9 cellular contexts compared by ENCODE assay signal in the genomic region with DNA sequence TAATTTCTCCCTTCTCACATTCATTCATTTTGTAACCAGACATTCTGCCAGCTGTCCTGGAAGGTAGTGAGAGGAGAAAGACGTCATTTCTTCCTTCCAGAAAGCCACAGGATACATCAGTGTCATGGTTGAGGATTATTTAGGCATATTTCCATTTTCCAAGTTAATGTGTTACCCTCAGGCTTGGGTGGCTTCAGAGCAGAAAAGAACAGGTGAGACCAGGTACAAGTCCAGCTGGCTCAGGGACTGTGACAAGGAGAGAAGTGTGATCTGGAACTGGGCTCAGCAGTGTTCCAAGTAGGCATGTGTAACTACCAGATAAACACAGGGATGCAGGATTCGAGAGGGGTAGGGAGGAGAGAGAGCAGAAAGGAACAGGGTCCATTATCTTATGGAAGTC.
"Had no signal": no experiment of that assay in that cellular context is flagged by ENCODE, and none has a peak within 500 bp of the region (broad histone marks: within the 10 kb centered on the region; RNA-seq: fewer than 3 reads in every experiment).

No MANE protein-coding gene starts in this region.

- H2AFZ ChIP-seq: GM23338 had no signal

- H3K4me3 ChIP-seq: GM23338, K562 had no signal

- ATAC-seq: GM23338, K562 had no signal

- H3K27ac Mint-ChIP-seq: GM23338 had no signal

- DNase-seq: H9, HCEC 1CT, IMR-90, KG1 had no signal

- FAIRE-seq: H1, H54, K562 had no signal

- H3K27ac ChIP-seq: HL-60 had no signal

- H3K4me1 Mint-ChIP-seq: GM23338 had no signal

- H3K4me2 ChIP-seq: GM23338 had no signal

- H3K4me3 Mint-ChIP-seq: GM23338, H9 had no signal
